In genomic region chr1:5849550-5849949, GRCh38 we compare ENCODE assay signal across 2 cellular contexts.
TF ChIP-seq lines count a peak whose summit lies in the region.

No MANE protein-coding gene starts in this region.

TF ChIP-seq in HEK293, 187 proteins besides CTCF, POLR2A, EP300 and RAD21:
- TF ChIP-seq ZSCAN4 (tag by site-specific recombination; IDR thresholded peaks at IDR 0.05) (peak; percentile 91), ZNF792 (tag by site-specific recombination; IDR thresholded peaks at IDR 0.05) (no peak), ZNF48 (tag by site-specific recombination; IDR thresholded peaks at IDR 0.05) (0 out of 2 replicates have a peak, but pooled peaks have one; percentile 58)

TF ChIP-seq in GM12878, 131 proteins besides CTCF, POLR2A, EP300 and RAD21 (continued from another document):
- no peak for TF ChIP-seq HDAC2 (IDR thresholded peaks at IDR 0.05)
- no peak for TF ChIP-seq FOS (IDR thresholded peaks at IDR 0.05; ENCODE audit: borderline replicate concordance, extremely low read depth, insufficient read length)
- TF ChIP-seq ZBTB4 (CRISPR knock-in tag; IDR thresholded peaks at IDR 0.05): no peak
- no peak for TF ChIP-seq ZNF274 (IDR thresholded peaks at IDR 0.05; ENCODE audit: insufficient read depth, insufficient read length)
TF ChIP-seq in GM12878: peak in this region for 1.
